ENCODE assay signal across 1 cellular context in genomic region chr10:130409931-130410330, GRCh38.
TF ChIP-seq lines count a peak whose summit lies in the region.

No MANE protein-coding gene starts in this region.

TF ChIP-seq in neural cell, 6 proteins besides CTCF, POLR2A, EP300 and RAD21 (continued from another document):
- TF ChIP-seq REST (IDR thresholded peaks at IDR 0.05; ENCODE audit: borderline replicate concordance) = no peak
